ENCODE assay signal across 20 cellular contexts in the genomic region with DNA sequence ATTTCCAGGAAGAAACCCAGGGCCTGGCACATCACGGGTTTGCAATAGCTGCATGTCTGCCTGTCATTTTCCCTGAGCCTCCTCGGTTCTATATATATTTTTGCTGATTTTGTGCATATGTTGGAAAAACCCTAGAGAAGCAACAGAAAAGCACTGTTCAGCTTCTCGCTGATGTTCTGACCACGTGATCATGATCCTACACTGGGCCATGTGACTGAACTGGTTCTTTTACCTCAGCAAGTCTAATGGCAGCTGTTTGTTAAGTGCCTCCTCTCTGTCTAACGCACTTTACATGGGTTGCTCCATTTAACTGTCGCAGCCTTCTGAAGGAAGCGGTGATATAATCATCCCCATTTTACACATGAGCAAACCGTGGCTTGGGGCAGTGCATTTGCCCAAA.
DNase-seq lines count a peak whose midpoint lies in the region; TF ChIP-seq lines count a peak whose summit lies in the region.
"Had no signal": no experiment of that assay in that cellular context is flagged by ENCODE, and none has a peak within 500 bp of the region (broad histone marks: within the 10 kb centered on the region; RNA-seq: fewer than 3 reads in every experiment).

No MANE protein-coding gene starts in this region.

- H3K4me3 Mint-ChIP-seq in MCF 10A (ENCODE audit: unreplicated experiment): no peak overlapping the region
- H3K4me3 Mint-ChIP-seq: CD4-positive, CD25-positive, alpha-beta regulatory T cell; CD8-positive, alpha-beta T cell; H9 had no signal

- peaks cover 8% of the 10 kb centered on the region for H3K9me3 Mint-ChIP-seq in MCF 10A (ENCODE audit: unreplicated experiment)
- H3K9me3 Mint-ChIP-seq: CD4-positive, CD25-positive, alpha-beta regulatory T cell; CD8-positive, alpha-beta T cell; H9 had no signal

- H3K79me2 ChIP-seq in mesendoderm (ENCODE audit: control insufficient read depth, insufficient read depth, low read length): no peaks in the 10 kb centered on the region

- H3K4me3 ChIP-seq in breast epithelium (no peak overlapping the region), sigmoid colon (no peak overlapping the region), H7 (ENCODE audit: insufficient read depth, low read depth, low read length) (no peak overlapping the region), mesendoderm (ENCODE audit: low read length) (no peak overlapping the region)
- H3K4me3 ChIP-seq in BLaER1 treated with 17β-estradiol and CSF1 and Interleukin-3, amounts not matched to agents 10 nM and 100 nM: no peak overlapping the region
- H3K4me3 ChIP-seq: GM23248 had no signal

- no peak overlapping the region for H2AK5ac ChIP-seq in mesendoderm (ENCODE audit: low read length)

- no peak overlapping the region for H2BK5ac ChIP-seq in mesendoderm (ENCODE audit: low read length)

- no peak overlapping the region for H3K4ac ChIP-seq in mesendoderm (ENCODE audit: low read depth, low read length)

- TF ChIP-seq POLR2A in breast epithelium (IDR thresholded peaks at IDR 0.05) (no peak), sigmoid colon (IDR thresholded peaks at IDR 0.05) (no peak)

- peak overlapping the region; percentile 63 for H3K27ac Mint-ChIP-seq in MCF 10A (ENCODE audit: low read depth, unreplicated experiment)
- H3K27ac Mint-ChIP-seq: CD4-positive, CD25-positive, alpha-beta regulatory T cell; CD8-positive, alpha-beta T cell; H9 had no signal

- H3K9me3 ChIP-seq in breast epithelium: no peaks in the 10 kb centered on the region
- H3K9me3 ChIP-seq in BLaER1 treated with 17β-estradiol and CSF1 and Interleukin-3, amounts not matched to agents 10 nM and 100 nM (replicated peaks in 1 of 11): no peaks in the 10 kb centered on the region; a peak in 1 of 22 replicates
- H3K9me3 ChIP-seq in sigmoid colon: no peaks in the 10 kb centered on the region
- H3K9me3 ChIP-seq: BE2C, Caco-2 had no signal

- no peak overlapping the region for H4K5ac ChIP-seq in mesendoderm (ENCODE audit: low read length)

- no peak overlapping the region for H3K23ac ChIP-seq in mesendoderm (ENCODE audit: low read length)

- H3K27me3 Mint-ChIP-seq in MCF 10A (ENCODE audit: insufficient read depth, unreplicated experiment): no peaks in the 10 kb centered on the region

- H3K79me1 ChIP-seq in mesendoderm (ENCODE audit: low read length): no peaks in the 10 kb centered on the region

- no peak overlapping the region for H4K8ac ChIP-seq in mesendoderm (ENCODE audit: low read depth, low read length)

- no peak overlapping the region for H3K27ac ChIP-seq in breast epithelium
- H3K27ac ChIP-seq in BLaER1 treated with 17β-estradiol and CSF1 and Interleukin-3, amounts not matched to agents 10 nM and 100 nM: no peak overlapping the region; a peak in 1 of 22 replicates
- peak overlapping the region in 3 of 4 donors; percentile 20 to 65 (median 31) for H3K27ac ChIP-seq in sigmoid colon
- H3K27ac ChIP-seq in mesendoderm (ENCODE audit: low read depth, low read length): no peak overlapping the region
- H3K27ac ChIP-seq: 22Rv1, C4-2B, GM23248 had no signal

- H3K4me1 ChIP-seq in breast epithelium (no peaks in the 10 kb centered on the region), sigmoid colon (peaks cover 0 to 16% (median 12%) of the 10 kb centered on the region in 4 donors), mesendoderm (ENCODE audit: control insufficient read depth, low read depth, low read length) (no peaks in the 10 kb centered on the region)
- H3K4me1 ChIP-seq in BLaER1 treated with 17β-estradiol and CSF1 and Interleukin-3, amounts not matched to agents 10 nM and 100 nM: peaks cover 16 to 61% (median 35%) of the 10 kb centered on the region in 10 experiments
- H3K4me1 ChIP-seq: BE2C, Caco-2 had no signal

- CTCF ChIA-PET in MCF 10A (lab: Yijun Ruan, JAX): interaction anchor here (0.6 to 1.7 kb wide), 5 partner anchors 22 to 1303 kb away, joined by 3 to 7 read pairs (median 4); no protein-coding TSS in a partner anchor

- no peak for TF ChIP-seq EP300 in sigmoid colon (IDR thresholded peaks at IDR 0.05)

- peaks cover 9% of the 10 kb centered on the region for H3K4me1 Mint-ChIP-seq in MCF 10A (ENCODE audit: insufficient read depth, unreplicated experiment)
- H3K4me1 Mint-ChIP-seq: CD4-positive, CD25-positive, alpha-beta regulatory T cell had no signal

- H3K18ac ChIP-seq in mesendoderm (ENCODE audit: low read length): no peak overlapping the region

- H3K27me3 ChIP-seq in breast epithelium (peaks cover 0 to 4% of the 10 kb centered on the region in 2 donors), sigmoid colon (no peaks in the 10 kb centered on the region), H7 (ENCODE audit: control insufficient read depth, insufficient read depth, low read length) (no peaks in the 10 kb centered on the region), mesendoderm (ENCODE audit: insufficient read depth, low read length, poor library complexity) (no peaks in the 10 kb centered on the region)
- no peaks in the 10 kb centered on the region for H3K27me3 ChIP-seq in BLaER1 treated with 17β-estradiol and CSF1 and Interleukin-3, amounts not matched to agents 10 nM and 100 nM
- H3K27me3 ChIP-seq: BE2C had no signal

- H3K36me3 ChIP-seq in breast epithelium: no peaks in the 10 kb centered on the region
- H3K36me3 ChIP-seq in BLaER1 treated with 17β-estradiol and CSF1 and Interleukin-3, amounts not matched to agents 10 nM and 100 nM: no peaks in the 10 kb centered on the region; a peak in 2 of 22 replicates
- no peaks in the 10 kb centered on the region for H3K36me3 ChIP-seq in sigmoid colon
- no peaks in the 10 kb centered on the region for H3K36me3 ChIP-seq in H7 (replicated peaks; ENCODE audit: control insufficient read depth, insufficient read depth, low read length)
- H3K36me3 ChIP-seq in mesendoderm (ENCODE audit: control insufficient read depth, insufficient read depth, low read length): no peaks in the 10 kb centered on the region
- H3K36me3 ChIP-seq: BE2C had no signal

- no TSS peak for BruUV-seq in MCF 10A (replicated peaks; lab: Mats Ljungman, UMichigan)

- no peaks in the 10 kb centered on the region for H4K20me1 ChIP-seq in BLaER1 treated with 17β-estradiol and CSF1 and Interleukin-3, amounts not matched to agents 10 nM and 100 nM

- POLR2A ChIA-PET in MCF 10A (lab: Yijun Ruan, JAX): interaction anchor here (0.6 to 1.3 kb wide), 6 partner anchors 9 to 1933 kb away, joined by 3 to 5 read pairs (median 4); no protein-coding TSS in a partner anchor

- no peak for DNase-seq in MCF 10A (ENCODE audit: unreplicated experiment)
- no peak for DNase-seq in breast epithelium (ENCODE audit: low spot score in 2 of 2)
- peak; percentile 34 for DNase-seq in islet precursor cell
- no peak for DNase-seq in sigmoid colon
- DNase-seq in NCI-H510A treated with DMSO at 0.1 percent for 48 hours (lab: John Stamatoyannopoulos, UW): no peak
- no peak for DNase-seq in H7
- no peak for DNase-seq in mesendoderm
- DNase-seq: ACHN; AML-193; BE2C; Caco-2; CD4-positive, CD25-positive, alpha-beta regulatory T cell; CD8-positive, alpha-beta T cell; DMS153; DND-41; GM23248; H9 had no signal

- TF ChIP-seq CTCF in MCF 10A (IDR thresholded peaks at IDR 0.05; ENCODE audit: unreplicated experiment): no peak
- TF ChIP-seq CTCF in breast epithelium (IDR thresholded peaks at IDR 0.05): no peak
- TF ChIP-seq CTCF in sigmoid colon (IDR thresholded peaks at IDR 0.05): no peak

- no peak overlapping the region for H3K9ac ChIP-seq in BLaER1 treated with 17β-estradiol and CSF1 and Interleukin-3, amounts not matched to agents 10 nM and 100 nM
- H3K9ac ChIP-seq in mesendoderm (ENCODE audit: low read length): no peak overlapping the region
- H3K9ac ChIP-seq: GM23248 had no signal

- intact Hi-C loops in MCF 10A (cut with micrococcal nuclease) (no loop called here), breast epithelium (cut with DNase I; ENCODE audit: low total_unique reads) (no loop called here), sigmoid colon (cut with DNase I) (no loop called here)

- WGBS in sigmoid colon, 2 donors: 75 to 87% methylated on average over 8 of the region's 8 CpGs
- no CpG with 5 or more reads among the region's 8 CpGs for WGBS in mesendoderm (ENCODE audit: extremely low coverage, insufficient coverage, low lambda C conversion rate)

- H3K4me2 ChIP-seq in BLaER1 treated with 17β-estradiol and CSF1 and Interleukin-3, amounts not matched to agents 10 nM and 100 nM: peak overlapping the region in 8 of 11 experiments; percentile 13 to 94 (median 72); a peak in 13 of 22 replicates
- H3K4me2 ChIP-seq in mesendoderm (ENCODE audit: low read length): no peak overlapping the region

- H3K36me3 Mint-ChIP-seq in MCF 10A (ENCODE audit: insufficient read depth, unreplicated experiment): no peaks in the 10 kb centered on the region
- H3K36me3 Mint-ChIP-seq: CD4-positive, CD25-positive, alpha-beta regulatory T cell; CD8-positive, alpha-beta T cell had no signal

- H3K56ac ChIP-seq in mesendoderm (ENCODE audit: low read length): no peak overlapping the region

- H2BK15ac ChIP-seq in mesendoderm (replicated peaks; ENCODE audit: low read depth): no peak overlapping the region

- H2BK120ac ChIP-seq in mesendoderm (ENCODE audit: low read depth, low read length): no peak overlapping the region

Comparison
In these comparisons a context has a peak if more than half of its experiments do, and no peak if none do; other contexts are left out.
1. H3K27ac ChIP-seq: peak in sigmoid colon (3 of 4); none in breast epithelium (0 of 2), BLaER1 treated with 17β-estradiol and CSF1 and Interleukin-3, amounts not matched to agents 10 nM and 100 nM (0 of 11) and mesendoderm (single experiment).